In genomic region chr6:33633084-33633461, GRCh38 we compare ENCODE assay signal across 9 cellular contexts. TPM values are rescaled to one million over a fixed set of nuclear protein-coding genes. Genes with fewer than 3 reads are reported as not detected.
DNase-seq lines count a peak whose midpoint lies in the region; ATAC-seq and TF ChIP-seq lines count a peak whose summit lies in the region.
"Had no signal": no experiment of that assay in that cellular context is flagged by ENCODE, and none has a peak within 500 bp of the region (broad histone marks: within the 10 kb centered on the region; RNA-seq: fewer than 3 reads in every experiment).

No MANE protein-coding gene starts in this region.

- POLR2A ChIA-PET in CD8-positive, alpha-beta T cell (lab: Charles Lee), result interaction anchor here (1.3 kb wide), 1 partner anchor 11 kb away, joined by 5 read pairs; no protein-coding TSS in a partner anchor

- H3K4me1 ChIP-seq in CD8-positive, alpha-beta T cell (ENCODE audit: insufficient read depth, low read length), result peaks cover 25% of the 10 kb centered on the region
- H3K4me1 ChIP-seq in KMS-11 (ENCODE audit: low read depth, poor library complexity, severe bottlenecking) (peaks cover 36% of the 10 kb centered on the region), osteoblast (ENCODE audit: insufficient read depth, low read length) (peaks cover 13% of the 10 kb centered on the region)
- H3K4me1 ChIP-seq in effector memory CD4-positive, alpha-beta T cell (ENCODE audit: control insufficient read depth, insufficient read depth, low read length, poor library complexity, severe bottlenecking), result peaks cover 16% of the 10 kb centered on the region

- H2AFZ ChIP-seq in KMS-11 (ENCODE audit: low read depth) (no peak overlapping the region), osteoblast (ENCODE audit: low read length) (peak overlapping the region; percentile 35)

- H3K4me3 Mint-ChIP-seq in CD8-positive, alpha-beta T cell, result peak overlapping the region; percentile 85

- H3K27ac ChIP-seq in CD8-positive, alpha-beta T cell (ENCODE audit: low read depth, low read length), result no peak overlapping the region
- H3K27ac ChIP-seq in KMS-11, result no peak overlapping the region
- peak overlapping the region; percentile 30 for H3K27ac ChIP-seq in effector memory CD4-positive, alpha-beta T cell (ENCODE audit: insufficient read depth, low read length, poor library complexity, severe bottlenecking)
- H3K27ac ChIP-seq in osteoblast (ENCODE audit: low read depth, low read length), result no peak overlapping the region
- H3K27ac ChIP-seq: neutrophil had no signal

- H3K27me3 ChIP-seq in CD8-positive, alpha-beta T cell (ENCODE audit: insufficient read depth, low read length), result no peaks in the 10 kb centered on the region
- H3K27me3 ChIP-seq in KMS-11 (ENCODE audit: insufficient read depth, low read depth) (no peaks in the 10 kb centered on the region), osteoblast (ENCODE audit: insufficient read depth, low read length) (no peaks in the 10 kb centered on the region)
- no peaks in the 10 kb centered on the region for H3K27me3 ChIP-seq in effector memory CD4-positive, alpha-beta T cell (replicated peaks; ENCODE audit: control insufficient read depth, insufficient read depth, low read length, poor library complexity, severe bottlenecking)

- H3K79me2 ChIP-seq in KMS-11 (ENCODE audit: insufficient read depth, low read depth), result peaks cover 14% of the 10 kb centered on the region
- peaks cover 70% of the 10 kb centered on the region for H3K79me2 ChIP-seq in osteoblast (ENCODE audit: insufficient read depth, low read length)

- peaks cover 16% of the 10 kb centered on the region for H3K36me3 Mint-ChIP-seq in CD8-positive, alpha-beta T cell

- H3K27me3 Mint-ChIP-seq in CD8-positive, alpha-beta T cell (ENCODE audit: low read depth), result no peaks in the 10 kb centered on the region

- intact Hi-C loops in CD8-positive, alpha-beta T cell (cut with DNase I, micrococcal nuclease), result loop anchor here (1.0 to 10.0 kb wide), 5 partner anchors 12 to 64 kb away; partner anchors contain the start of gene ITPR3 (in 1 of the 2)

- peaks cover 57% of the 10 kb centered on the region for H3K4me1 Mint-ChIP-seq in CD8-positive, alpha-beta T cell (ENCODE audit: low read depth)

- ATAC-seq in CD8-positive, alpha-beta T cell, result no peak
- ATAC-seq in GM18519 (IDR thresholded peaks at IDR 0.05; ENCODE audit: low FRiP score, unreplicated experiment), result no peak
- ATAC-seq in omental fat pad (ENCODE audit: low FRiP score), result no peak

- H3K36me3 ChIP-seq in CD8-positive, alpha-beta T cell (ENCODE audit: insufficient read depth, low read length), result no peaks in the 10 kb centered on the region
- no peaks in the 10 kb centered on the region for H3K36me3 ChIP-seq in KMS-11 (ENCODE audit: insufficient read depth)
- H3K36me3 ChIP-seq in effector memory CD4-positive, alpha-beta T cell (ENCODE audit: control insufficient read depth, insufficient read depth, low read length), result no peaks in the 10 kb centered on the region
- H3K36me3 ChIP-seq in osteoblast (ENCODE audit: insufficient read depth, low read length), result no peaks in the 10 kb centered on the region
- H3K36me3 ChIP-seq: neutrophil had no signal

- DNase-seq in CD8-positive, alpha-beta T cell, result no peak
- DNase-seq in effector memory CD4-positive, alpha-beta T cell, result no peak
- DNase-seq in osteoblast (ENCODE audit: insufficient read length, low spot score, missing footprints) (no peak), omental fat pad (ENCODE audit: low spot score) (no peak)
- DNase-seq in stimulated activated naive CD4-positive, alpha-beta T cell treated with Interleukin-2 at 50 U/mL for 16 hours (lab: John Stamatoyannopoulos, UW), result no peak
- no peak for DNase-seq in stimulated activated CD4-positive, alpha-beta T cell treated with anti-CD3 and anti-CD28 coated beads, Interleukin-4, amount 100 ng/mL, for 24 hours

- TF ChIP-seq CTCF in CD8-positive, alpha-beta T cell (IDR thresholded peaks at IDR 0.05), result no peak
- TF ChIP-seq CTCF in KMS-11 (conservative IDR thresholded peaks at IDR 0.05; ENCODE audit: low read depth, low read length) (no peak), osteoblast (IDR thresholded peaks at IDR 0.05; ENCODE audit: extremely low read depth, low read depth, low read length) (no peak), omental fat pad (IDR thresholded peaks at IDR 0.05) (no peak)

- H4K20me1 ChIP-seq in KMS-11 (ENCODE audit: insufficient read depth), result no peaks in the 10 kb centered on the region; the same call in 1 of the 2 replicates
- peaks cover 19% of the 10 kb centered on the region for H4K20me1 ChIP-seq in osteoblast (ENCODE audit: insufficient read depth, low read length)

- H3K4me2 ChIP-seq in KMS-11, result peak overlapping the region; percentile 36; the same call in 1 of the 2 replicates
- H3K4me2 ChIP-seq in osteoblast (ENCODE audit: insufficient read depth, low read length), result peak overlapping the region; percentile 84

- peak overlapping the region; percentile 61 for H3K27ac Mint-ChIP-seq in CD8-positive, alpha-beta T cell

- no peak overlapping the region for H3K9ac ChIP-seq in KMS-11

- H3K9me3 ChIP-seq in CD8-positive, alpha-beta T cell (ENCODE audit: low read length), result no peaks in the 10 kb centered on the region
- no peaks in the 10 kb centered on the region for H3K9me3 ChIP-seq in effector memory CD4-positive, alpha-beta T cell (ENCODE audit: control insufficient read depth, low read length)
- H3K9me3 ChIP-seq in osteoblast (ENCODE audit: low read depth, low read length), result no peaks in the 10 kb centered on the region
- H3K9me3 ChIP-seq: neutrophil had no signal

- CTCF ChIA-PET in CD8-positive, alpha-beta T cell (lab: Charles Lee), result interaction anchor here (0.6 to 4.0 kb wide), 7 partner anchors 11 to 355 kb away, joined by 3 to 32 read pairs (median 7); no protein-coding TSS in a partner anchor

- H3K9me3 Mint-ChIP-seq in CD8-positive, alpha-beta T cell, result no peaks in the 10 kb centered on the region

- peak overlapping the region; percentile 33 for H3K4me3 ChIP-seq in CD8-positive, alpha-beta T cell (ENCODE audit: low read depth, low read length)
- H3K4me3 ChIP-seq in KMS-11 (IDR thresholded peaks at IDR 0.05; ENCODE audit: insufficient read depth, low read depth, low read length), result no peak overlapping the region
- peak overlapping the region; percentile 62 for H3K4me3 ChIP-seq in effector memory CD4-positive, alpha-beta T cell (ENCODE audit: insufficient read depth, low read depth, low read length, poor library complexity, severe bottlenecking)
- peak overlapping the region; percentile 71 for H3K4me3 ChIP-seq in osteoblast (ENCODE audit: insufficient read depth, low read length)

RNA-seq across cellular contexts. Expression of gene ITPR3, which starts 12.0 kb away (rescaled TPM):
- 10 to 100 TPM; 39.5 to 40.1 TPM for total RNA-seq in CD8-positive, alpha-beta T cell
- total RNA-seq in osteoblast (46.7 and 52.2 TPM in 2 replicates), omental fat pad (10 to 100 TPM; 25.7 to 62.0 (median 35.9) TPM)

RNA-seq across cellular contexts. Expression of gene BAK1, which starts 53.0 kb away (rescaled TPM):
- total RNA-seq in CD8-positive, alpha-beta T cell, result 10 to 100 TPM; 44.8 to 46.5 TPM
- total RNA-seq in osteoblast (13.3 and 13.8 TPM in 2 replicates), omental fat pad (10 to 100 TPM in 3 of 4 donors, 1 to 10 TPM in 1; 6.9 to 22.7 (median 10.9) TPM)
